In genomic region chr7:51028128-51028830, GRCh38 we compare ENCODE assay signal across 15 cellular contexts.
DNase-seq lines count a peak whose midpoint lies in the region; ATAC-seq and TF ChIP-seq lines count a peak whose summit lies in the region.
"Had no signal": no experiment of that assay in that cellular context is flagged by ENCODE, and none has a peak within 500 bp of the region (broad histone marks: within the 10 kb centered on the region; RNA-seq: fewer than 3 reads in every experiment).

No MANE protein-coding gene starts in this region.

- no peaks in the 10 kb centered on the region for H4K20me1 ChIP-seq in smooth muscle cell (ENCODE audit: low read depth)

- H3K4me3 Mint-ChIP-seq in osteocyte (ENCODE audit: unreplicated experiment): no peak overlapping the region

- TF ChIP-seq CTCF in left ventricle myocardium inferior (IDR thresholded peaks at IDR 0.05; ENCODE audit: borderline replicate concordance) (no peak), astrocyte of the cerebellum (IDR thresholded peaks at IDR 0.05; ENCODE audit: low read depth, low read length, missing control alignments) (no peak), osteocyte (IDR thresholded peaks at IDR 0.05) (no peak), smooth muscle cell (IDR thresholded peaks at IDR 0.05; ENCODE audit: borderline replicate concordance, insufficient read depth, poor library complexity, severe bottlenecking) (no peak)

- H3K36me3 ChIP-seq in left ventricle myocardium inferior (no peaks in the 10 kb centered on the region), smooth muscle cell (ENCODE audit: low read depth) (no peaks in the 10 kb centered on the region)

- H3K36me3 Mint-ChIP-seq in osteocyte (ENCODE audit: unreplicated experiment): no peaks in the 10 kb centered on the region

- peak overlapping the region; percentile 51 for H3K27ac ChIP-seq in left ventricle myocardium inferior (replicated peaks)
- no peak overlapping the region for H3K27ac ChIP-seq in smooth muscle cell (ENCODE audit: low read depth)

- H3F3A ChIP-seq in smooth muscle cell (ENCODE audit: low read depth): no peaks in the 10 kb centered on the region

- no peaks in the 10 kb centered on the region for H3K9me3 Mint-ChIP-seq in osteocyte (ENCODE audit: unreplicated experiment)

- no peak overlapping the region for H3K4me2 ChIP-seq in smooth muscle cell

- peaks cover 60% of the 10 kb centered on the region for H3K4me1 Mint-ChIP-seq in osteocyte (ENCODE audit: unreplicated experiment)

- no peaks in the 10 kb centered on the region for H3K9me3 ChIP-seq in left ventricle myocardium inferior (replicated peaks)
- H3K9me3 ChIP-seq in smooth muscle cell (replicated peaks; ENCODE audit: low read depth): no peaks in the 10 kb centered on the region
- H3K9me3 ChIP-seq: Caco-2 had no signal

- H3K27me3 ChIP-seq in left ventricle myocardium inferior (ENCODE audit: low read depth) (no peaks in the 10 kb centered on the region), smooth muscle cell (ENCODE audit: low read depth) (no peaks in the 10 kb centered on the region)

- H3K27ac Mint-ChIP-seq in osteocyte (ENCODE audit: unreplicated experiment): no peak overlapping the region

- H3K79me2 ChIP-seq in smooth muscle cell (ENCODE audit: low read depth): no peaks in the 10 kb centered on the region

- no peak overlapping the region for H3K4me3 ChIP-seq in left ventricle myocardium inferior
- H3K4me3 ChIP-seq in astrocyte of the cerebellum (ENCODE audit: low read depth, low read length): no peak overlapping the region
- H3K4me3 ChIP-seq in smooth muscle cell: no peak overlapping the region
- H3K4me3 ChIP-seq: GM12878 had no signal

- no peaks in the 10 kb centered on the region for H3K27me3 Mint-ChIP-seq in osteocyte (ENCODE audit: unreplicated experiment)

- in situ Hi-C loops in astrocyte of the cerebellum (cut with HindIII; ENCODE audit: low sequenced_read_pairs): no loop called here

- H3K4me1 ChIP-seq in left ventricle myocardium inferior: peaks cover 18% of the 10 kb centered on the region
- H3K4me1 ChIP-seq in smooth muscle cell (ENCODE audit: low read depth): no peaks in the 10 kb centered on the region
- H3K4me1 ChIP-seq: Caco-2 had no signal

- no peak for ATAC-seq in Right ventricle myocardium inferior
- ATAC-seq: GM12878 had no signal

- intact Hi-C loops in left ventricle myocardium inferior (cut with micrococcal nuclease) (no loop called here), Right ventricle myocardium inferior (cut with DNase I) (no loop called here)

- no peak for DNase-seq in left ventricle myocardium inferior
- no peak for DNase-seq in Right ventricle myocardium inferior (ENCODE audit: missing footprints)
- DNase-seq in astrocyte of the cerebellum (ENCODE audit: low read depth): peak; percentile 56
- DNase-seq in osteocyte (ENCODE audit: extremely low spot score, unreplicated experiment): peak; percentile 68
- no peak for DNase-seq in activated CD4-positive, alpha-beta T cell treated with anti-CD3 and anti-CD28 coated beads for 1 hour
- no peak for DNase-seq in smooth muscle cell (lab: John Stamatoyannopoulos, UW; ENCODE audit: unreplicated experiment)
- DNase-seq in effector CD4-positive, alpha-beta T cell: no peak
- DNase-seq: Caco-2, DMS53, NCI-H1092 treated with DMSO at 0.1 percent for 48 hours, NCI-H1694 treated with DMSO at 0.1 percent for 48 hours, NCI-H446, NCI-H748 treated with DMSO at 0.1 percent for 48 hours, Right ventricle myocardium superior had no signal

- H3K9ac ChIP-seq in smooth muscle cell (ENCODE audit: low read depth): no peak overlapping the region

- H2AFZ ChIP-seq in smooth muscle cell (ENCODE audit: low read depth): no peak overlapping the region

- 96% methylated on average over 13 of the region's 13 CpGs for WGBS in smooth muscle cell (ENCODE audit: low lambda C conversion rate)

Comparison
In these comparisons a context has a peak if more than half of its experiments do, and no peak if none do; other contexts are left out.
1. DNase-seq: peak in astrocyte of the cerebellum (single experiment) and osteocyte (single experiment); none in left ventricle myocardium inferior (single experiment), Right ventricle myocardium inferior (single experiment), activated CD4-positive, alpha-beta T cell treated with anti-CD3 and anti-CD28 coated beads for 1 hour (single experiment), smooth muscle cell (single experiment) and effector CD4-positive, alpha-beta T cell (single experiment).